Comparison of ENCODE assay signal across 18 cellular contexts in the genomic region with DNA sequence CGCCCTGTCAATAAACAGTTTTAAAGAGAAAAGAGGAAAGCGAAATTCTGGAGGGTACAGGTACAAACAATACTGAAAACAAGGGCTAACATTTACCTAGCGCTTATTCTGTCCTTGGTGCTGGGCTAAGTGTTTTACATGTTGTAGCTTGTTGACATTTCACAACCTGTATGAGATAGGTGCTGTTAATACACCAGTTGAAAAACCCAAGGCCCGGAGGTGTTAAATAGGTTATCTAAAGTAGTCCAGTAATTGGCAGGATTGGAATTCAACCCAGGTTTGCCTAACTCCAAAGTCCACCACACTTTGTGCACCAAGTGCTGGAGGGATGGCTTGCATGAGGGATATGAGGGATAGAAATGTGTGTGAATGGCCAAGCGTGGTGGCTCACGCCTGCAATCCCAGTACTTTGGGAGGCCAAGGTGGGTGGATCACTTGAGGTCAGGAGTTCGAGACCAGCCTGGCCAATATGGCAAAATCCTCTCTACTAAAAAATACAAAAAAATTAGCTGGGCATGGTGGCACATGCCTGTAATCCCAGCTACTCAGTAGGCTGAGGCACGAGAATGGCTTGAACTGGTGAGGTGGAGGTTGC. TPM values are rescaled to one million over a fixed set of nuclear protein-coding genes. Genes with fewer than 3 reads are reported as not detected.
DNase-seq lines count a peak whose midpoint lies in the region; FAIRE-seq and TF ChIP-seq lines count a peak whose summit lies in the region.
"Had no signal": no experiment of that assay in that cellular context is flagged by ENCODE, and none has a peak within 500 bp of the region (broad histone marks: within the 10 kb centered on the region; RNA-seq: fewer than 3 reads in every experiment).

No MANE protein-coding gene starts in this region.

- CTCF ChIA-PET in CD8-positive, alpha-beta memory T cell (lab: Charles Lee) = interaction anchor here (0.7 kb wide), 1 partner anchor 37 kb away, joined by 3 read pairs; no protein-coding TSS in a partner anchor

- no peaks in the 10 kb centered on the region for H3K9me3 ChIP-seq in CD8-positive, alpha-beta memory T cell (ENCODE audit: low read length)
- H3K9me3 ChIP-seq in liver (ENCODE audit: control insufficient read depth in 4 of 4, low read length in 3 of 4) (no peaks in the 10 kb centered on the region), small intestine (ENCODE audit: control insufficient read depth, low read depth) (no peaks in the 10 kb centered on the region), esophagus squamous epithelium (no peaks in the 10 kb centered on the region)
- H3K9me3 ChIP-seq: thoracic aorta had no signal

- peaks cover 52 to 81% (median 59%) of the 10 kb centered on the region in 3 donors for H3K4me1 Mint-ChIP-seq in CD8-positive, alpha-beta memory T cell
- H3K4me1 Mint-ChIP-seq in activated T-helper 1 cell treated with anti-CD3 and anti-CD28 coated beads, Interleukin-12 subunit alpha, Interleukin-12 subunit beta, Interleukin-2, Interleukin-4 antibody, amounts not matched to agents 30 ng/mL and 10 ng/mL and 1 ng/mL, durations not matched to agents 14 hours and 24 hours and 36 hours (ENCODE audit: low read depth) = peaks cover 17% of the 10 kb centered on the region

- no peaks in the 10 kb centered on the region for H3K27me3 ChIP-seq in CD8-positive, alpha-beta memory T cell (ENCODE audit: insufficient read depth, low read length, poor library complexity, severe bottlenecking)
- H3K27me3 ChIP-seq in liver (ENCODE audit: control insufficient read depth in 4 of 4, insufficient read depth in 4 of 4, low read length in 3 of 4) (no peaks in the 10 kb centered on the region), small intestine (ENCODE audit: control insufficient read depth in 2 of 2, insufficient read depth in 2 of 2, low read length in 2 of 2) (no peaks in the 10 kb centered on the region), esophagus squamous epithelium (no peaks in the 10 kb centered on the region)

- peaks cover 0 to 2% of the 10 kb centered on the region in 2 donors for H3K27me3 Mint-ChIP-seq in CD8-positive, alpha-beta memory T cell
- H3K27me3 Mint-ChIP-seq in activated T-helper 1 cell treated with anti-CD3 and anti-CD28 coated beads, Interleukin-12 subunit alpha, Interleukin-12 subunit beta, Interleukin-2, Interleukin-4 antibody, amounts not matched to agents 30 ng/mL and 10 ng/mL and 1 ng/mL, durations not matched to agents 14 hours and 24 hours and 36 hours (ENCODE audit: insufficient read depth) = no peaks in the 10 kb centered on the region
- H3K27me3 Mint-ChIP-seq: activated CD4-positive, alpha-beta memory T cell treated with anti-CD3 and anti-CD28 coated beads for 36 hours; activated naive CD8-positive, alpha-beta T cell treated with anti-CD3 and anti-CD28 coated beads, Interleukin-2, amount 10 ng/mL, durations not matched to agents 7 days and 5 days had no signal

- TF ChIP-seq POLR2A in esophagus squamous epithelium (IDR thresholded peaks at IDR 0.05) = no peak

- no peaks in the 10 kb centered on the region for H3K9me3 Mint-ChIP-seq in CD8-positive, alpha-beta memory T cell
- no peaks in the 10 kb centered on the region for H3K9me3 Mint-ChIP-seq in activated T-helper 1 cell treated with anti-CD3 and anti-CD28 coated beads, Interleukin-12 subunit alpha, Interleukin-12 subunit beta, Interleukin-2, Interleukin-4 antibody, amounts not matched to agents 30 ng/mL and 10 ng/mL and 1 ng/mL, durations not matched to agents 14 hours and 24 hours and 36 hours
- H3K9me3 Mint-ChIP-seq: activated CD4-positive, alpha-beta memory T cell treated with anti-CD3 and anti-CD28 coated beads for 36 hours; activated naive CD8-positive, alpha-beta T cell treated with anti-CD3 and anti-CD28 coated beads, Interleukin-2, amount 10 ng/mL, durations not matched to agents 7 days and 5 days had no signal

- no peak overlapping the region for H3K4me3 ChIP-seq in CD8-positive, alpha-beta memory T cell (ENCODE audit: low read length)
- H3K4me3 ChIP-seq in liver (ENCODE audit: low read depth in 1 of 3, low read length in 3 of 3) (no peak overlapping the region), small intestine (ENCODE audit: low read depth in 1 of 2, low read length in 2 of 2) (no peak overlapping the region), esophagus squamous epithelium (no peak overlapping the region)
- H3K4me3 ChIP-seq: thoracic aorta had no signal

- no peak for TF ChIP-seq CTCF in liver (IDR thresholded peaks at IDR 0.05; ENCODE audit: low read depth, low read length, missing input control)
- no peak for TF ChIP-seq CTCF in esophagus squamous epithelium (IDR thresholded peaks at IDR 0.05)

- peak overlapping the region in 5 of 8 donors; percentile 13 to 78 (median 74) for H3K27ac Mint-ChIP-seq in CD8-positive, alpha-beta memory T cell
- no peak overlapping the region for H3K27ac Mint-ChIP-seq in activated T-helper 1 cell treated with anti-CD3 and anti-CD28 coated beads, Interleukin-12 subunit alpha, Interleukin-12 subunit beta, Interleukin-2, Interleukin-4 antibody, amounts not matched to agents 30 ng/mL and 10 ng/mL and 1 ng/mL, durations not matched to agents 14 hours and 24 hours and 36 hours
- H3K27ac Mint-ChIP-seq: activated CD4-positive, alpha-beta memory T cell treated with anti-CD3 and anti-CD28 coated beads for 36 hours; activated naive CD8-positive, alpha-beta T cell treated with anti-CD3 and anti-CD28 coated beads, Interleukin-2, amount 10 ng/mL, durations not matched to agents 7 days and 5 days had no signal

- TF ChIP-seq RAD21 in liver (IDR thresholded peaks at IDR 0.05) = no peak

- no peaks in the 10 kb centered on the region for H3K36me3 ChIP-seq in CD8-positive, alpha-beta memory T cell (ENCODE audit: insufficient read depth, low read length)
- H3K36me3 ChIP-seq in liver (ENCODE audit: control insufficient read depth in 4 of 4, insufficient read depth in 3 of 4, low read depth in 1 of 4, low read length in 3 of 4) = peaks cover 0 to 2% (median 0%) of the 10 kb centered on the region in 4 donors
- H3K36me3 ChIP-seq in small intestine (ENCODE audit: control insufficient read depth in 2 of 2, insufficient read depth in 2 of 2, low read length in 2 of 2) = no peaks in the 10 kb centered on the region
- peaks cover 0 to 11% (median 0%) of the 10 kb centered on the region in 3 donors for H3K36me3 ChIP-seq in esophagus squamous epithelium
- H3K36me3 ChIP-seq: thoracic aorta had no signal

- FAIRE-seq in small intestine (lab: Jason Lieb, UNC) = no peak
- FAIRE-seq: kidney had no signal

- intact Hi-C loops in activated T-helper 1 cell treated with anti-CD3 and anti-CD28 coated beads, Interleukin-12 subunit alpha, Interleukin-12 subunit beta, Interleukin-2, Interleukin-4 antibody, amounts not matched to agents 30 ng/mL and 10 ng/mL and 1 ng/mL, durations not matched to agents 14 hours and 24 hours and 36 hours (cut with micrococcal nuclease) = no loop called here
- intact Hi-C loops in esophagus squamous epithelium (cut with DNase I) = no loop called here

- 84% methylated on average over 8 of the region's 8 CpGs for WGBS in liver
- 83 to 89% (median 84%) methylated on average over 8 of the region's 8 CpGs for WGBS in small intestine, 3 donors
- WGBS in esophagus squamous epithelium, 2 donors = 65 to 77% methylated on average over 8 of the region's 8 CpGs

- no peak overlapping the region for H3K9ac ChIP-seq in liver (ENCODE audit: low read depth in 1 of 2, low read length in 2 of 2)

- POLR2A ChIA-PET in CD8-positive, alpha-beta memory T cell (lab: Charles Lee) = no interaction called here

- H3K4me3 Mint-ChIP-seq in CD8-positive, alpha-beta memory T cell = peak overlapping the region in 4 of 7 donors; percentile 44 to 73 (median 58)
- H3K4me3 Mint-ChIP-seq in activated T-helper 1 cell treated with anti-CD3 and anti-CD28 coated beads, Interleukin-12 subunit alpha, Interleukin-12 subunit beta, Interleukin-2, Interleukin-4 antibody, amounts not matched to agents 30 ng/mL and 10 ng/mL and 1 ng/mL, durations not matched to agents 14 hours and 24 hours and 36 hours = peak overlapping the region; percentile 3
- H3K4me3 Mint-ChIP-seq: activated CD4-positive, alpha-beta memory T cell treated with anti-CD3 and anti-CD28 coated beads for 36 hours; activated naive CD8-positive, alpha-beta T cell treated with anti-CD3 and anti-CD28 coated beads, Interleukin-2, amount 10 ng/mL, durations not matched to agents 7 days and 5 days had no signal

- peaks cover 24% of the 10 kb centered on the region for H3K4me1 ChIP-seq in CD8-positive, alpha-beta memory T cell (ENCODE audit: insufficient read depth, low read length)
- H3K4me1 ChIP-seq in liver (ENCODE audit: control insufficient read depth in 4 of 4, insufficient read depth in 4 of 4, low read length in 3 of 4) (peaks cover 10 to 61% (median 41%) of the 10 kb centered on the region in 4 donors), small intestine (ENCODE audit: control insufficient read depth in 2 of 2, insufficient read depth in 1 of 2, low read depth in 1 of 2, low read length in 1 of 2) (peaks cover 3 to 7% of the 10 kb centered on the region in 2 donors), esophagus squamous epithelium (peaks cover 35 to 73% (median 47%) of the 10 kb centered on the region in 3 donors)

- H3K36me3 Mint-ChIP-seq in CD8-positive, alpha-beta memory T cell = peaks cover 0 to 42% (median 6%) of the 10 kb centered on the region in 3 donors
- H3K36me3 Mint-ChIP-seq in activated T-helper 1 cell treated with anti-CD3 and anti-CD28 coated beads, Interleukin-12 subunit alpha, Interleukin-12 subunit beta, Interleukin-2, Interleukin-4 antibody, amounts not matched to agents 30 ng/mL and 10 ng/mL and 1 ng/mL, durations not matched to agents 14 hours and 24 hours and 36 hours (ENCODE audit: low read depth) = peaks cover 5% of the 10 kb centered on the region
- H3K36me3 Mint-ChIP-seq: activated naive CD8-positive, alpha-beta T cell treated with anti-CD3 and anti-CD28 coated beads, Interleukin-2, amount 10 ng/mL, durations not matched to agents 7 days and 5 days had no signal

- DNase-seq in CD8-positive, alpha-beta memory T cell = no peak
- DNase-seq in activated T-helper 1 cell treated with anti-CD3 and anti-CD28 coated beads, Interleukin-12 subunit alpha, Interleukin-12 subunit beta, Interleukin-2, Interleukin-4 antibody, amounts not matched to agents 30 ng/mL and 10 ng/mL and 1 ng/mL, durations not matched to agents 14 hours and 24 hours and 36 hours (ENCODE audit: low spot score) = no peak
- DNase-seq in small intestine = peak; percentile 75
- DNase-seq in esophagus squamous epithelium (lab: John Stamatoyannopoulos, UW) = no peak
- DNase-seq in NCI-H526 treated with DMSO at 0.1 percent for 48 hours (lab: John Stamatoyannopoulos, UW) = no peak
- no peak for DNase-seq in stimulated activated CD4-positive, alpha-beta T cell treated with anti-CD3 and anti-CD28 coated beads, Interleukin-4, amount 100 ng/mL, for 24 hours
- DNase-seq: activated CD4-positive, alpha-beta memory T cell treated with anti-CD3 and anti-CD28 coated beads for 36 hours; activated naive CD8-positive, alpha-beta T cell treated with anti-CD3 and anti-CD28 coated beads, Interleukin-2, amount 10 ng/mL, durations not matched to agents 7 days and 5 days; foreskin fibroblast; kidney; mesendoderm; NCI-H2081; NCI-H510A treated with DMSO at 0.1 percent for 48 hours; nucleus accumbens; stimulated activated CD4-positive, alpha-beta T cell treated with anti-CD3 and anti-CD28 coated beads, Interleukin-12 subunit alpha, Interleukin-12 subunit beta, amount 100 ng/mL, for 4 hours had no signal

- H3K27ac ChIP-seq in CD8-positive, alpha-beta memory T cell (ENCODE audit: low read depth, low read length) = no peak overlapping the region
- H3K27ac ChIP-seq in liver (ENCODE audit: low read depth in 1 of 2, low read length in 2 of 2) (no peak overlapping the region), small intestine (ENCODE audit: low read depth in 1 of 2, low read length in 1 of 2) (no peak overlapping the region), esophagus squamous epithelium (peak overlapping the region in 1 of 4 donors; percentile 25)
- H3K27ac ChIP-seq: thoracic aorta had no signal

RNA-seq across cellular contexts. Expression of gene ATP6V0D1, which starts 2.9 kb away (rescaled TPM):
- 10 to 100 TPM; 49.3 to 57.6 TPM for total RNA-seq in CD8-positive, alpha-beta memory T cell
- polyA plus RNA-seq in CD8-positive, alpha-beta memory T cell = 107 TPM
- 37.7 and 41.5 TPM in 2 replicates for total RNA-seq in activated T-helper 1 cell treated with anti-CD3 and anti-CD28 coated beads, Interleukin-12 subunit alpha, Interleukin-12 subunit beta, Interleukin-2, Interleukin-4 antibody, amounts not matched to agents 30 ng/mL and 10 ng/mL and 1 ng/mL, durations not matched to agents 14 hours and 24 hours and 36 hours
- total RNA-seq in liver = 10 to 100 TPM; 73.2 to 80.2 TPM
- polyA plus RNA-seq in liver = 10 to 100 TPM; 47.6 to 59.9 TPM
- 100 to 1,000 TPM; 120 to 158 (median 154) TPM for polyA plus RNA-seq in small intestine
- 100 to 1,000 TPM in 3 of 4 donors, 10 to 100 TPM in 1; 99.4 to 158 (median 131) TPM for total RNA-seq in esophagus squamous epithelium

RNA-seq across cellular contexts. Expression of gene AGRP, which starts 5.3 kb away (rescaled TPM):
- not detected for total RNA-seq in CD8-positive, alpha-beta memory T cell
- not detected for polyA plus RNA-seq in CD8-positive, alpha-beta memory T cell
- not detected in 2 replicates for total RNA-seq in activated T-helper 1 cell treated with anti-CD3 and anti-CD28 coated beads, Interleukin-12 subunit alpha, Interleukin-12 subunit beta, Interleukin-2, Interleukin-4 antibody, amounts not matched to agents 30 ng/mL and 10 ng/mL and 1 ng/mL, durations not matched to agents 14 hours and 24 hours and 36 hours
- total RNA-seq in liver = not detected
- polyA plus RNA-seq in liver = under 1 TPM; 0.18 to 0.50 TPM
- polyA plus RNA-seq in small intestine = under 1 TPM in 1 of 3 donors, not detected in 2; 0.10 TPM
- not detected for total RNA-seq in esophagus squamous epithelium
- total RNA-seq: activated CD4-positive, alpha-beta memory T cell treated with anti-CD3 and anti-CD28 coated beads for 36 hours; activated naive CD8-positive, alpha-beta T cell treated with anti-CD3 and anti-CD28 coated beads, Interleukin-2, amount 10 ng/mL, durations not matched to agents 7 days and 5 days; G401; kidney; thoracic aorta had no signal

RNA-seq across cellular contexts. Expression of gene HSD11B2, which starts 47.1 kb away (rescaled TPM):
- total RNA-seq in CD8-positive, alpha-beta memory T cell = 1 to 10 TPM; 1.1 to 1.5 TPM
- polyA plus RNA-seq in CD8-positive, alpha-beta memory T cell = not detected
- 3.6 and 5.0 TPM in 2 replicates for total RNA-seq in activated T-helper 1 cell treated with anti-CD3 and anti-CD28 coated beads, Interleukin-12 subunit alpha, Interleukin-12 subunit beta, Interleukin-2, Interleukin-4 antibody, amounts not matched to agents 30 ng/mL and 10 ng/mL and 1 ng/mL, durations not matched to agents 14 hours and 24 hours and 36 hours
- total RNA-seq in liver = 1 to 10 TPM in 1 of 2 donors, under 1 TPM in 1; 0.51 to 6.7 TPM
- polyA plus RNA-seq in liver = 1 to 10 TPM; 1.8 to 2.7 TPM
- 100 to 1,000 TPM in 2 of 3 donors, 10 to 100 TPM in 1; 93.7 to 166 (median 129) TPM for polyA plus RNA-seq in small intestine
- total RNA-seq in esophagus squamous epithelium = 10 to 100 TPM in 1 of 4 donors, 1 to 10 TPM in 3; 2.1 to 13.0 (median 6.7) TPM
- total RNA-seq: activated naive CD8-positive, alpha-beta T cell treated with anti-CD3 and anti-CD28 coated beads, Interleukin-2, amount 10 ng/mL, durations not matched to agents 7 days and 5 days; G401; thoracic aorta had no signal

RNA-seq across cellular contexts. Expression of gene RIPOR1, which starts 50.6 kb away (rescaled TPM):
- total RNA-seq in CD8-positive, alpha-beta memory T cell = 10 to 100 TPM; 23.2 to 27.4 TPM
- 6.1 TPM for polyA plus RNA-seq in CD8-positive, alpha-beta memory T cell
- 26.3 and 27.1 TPM in 2 replicates for total RNA-seq in activated T-helper 1 cell treated with anti-CD3 and anti-CD28 coated beads, Interleukin-12 subunit alpha, Interleukin-12 subunit beta, Interleukin-2, Interleukin-4 antibody, amounts not matched to agents 30 ng/mL and 10 ng/mL and 1 ng/mL, durations not matched to agents 14 hours and 24 hours and 36 hours
- total RNA-seq in liver = 10 to 100 TPM; 16.8 to 25.2 TPM
- 10 to 100 TPM in 1 of 2 donors, 1 to 10 TPM in 1; 7.6 to 13.8 TPM for polyA plus RNA-seq in liver
- polyA plus RNA-seq in small intestine = 10 to 100 TPM in 2 of 3 donors, 1 to 10 TPM in 1; 2.9 to 19.1 (median 11.3) TPM
- total RNA-seq in esophagus squamous epithelium = 10 to 100 TPM in 3 of 4 donors, 1 to 10 TPM in 1; 6.6 to 24.0 (median 15.6) TPM
